ENCODE assay signal across 18 cellular contexts in the genomic region with DNA sequence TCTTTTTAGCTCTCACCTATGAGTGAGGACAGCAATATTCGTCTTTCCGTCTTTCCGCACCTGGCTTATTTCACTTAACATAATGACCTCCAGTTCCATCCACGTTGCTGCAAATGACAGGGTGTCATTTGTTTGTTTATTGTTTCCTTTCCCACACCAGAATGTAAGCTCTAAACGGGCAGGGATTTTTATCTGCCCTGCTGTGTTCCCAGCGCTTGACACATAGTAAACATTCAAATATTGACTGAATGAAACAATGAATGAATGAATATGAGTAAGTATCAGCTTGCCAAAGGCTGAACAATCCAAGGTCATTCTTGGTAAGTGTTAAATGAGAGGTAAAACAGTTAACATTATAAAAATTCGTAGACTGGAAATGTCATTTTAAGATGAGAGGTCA. TPM values are rescaled to one million over a fixed set of nuclear protein-coding genes. Genes with fewer than 3 reads are reported as not detected.
DNase-seq lines count a peak whose midpoint lies in the region; ATAC-seq and TF ChIP-seq lines count a peak whose summit lies in the region.
"Had no signal": no experiment of that assay in that cellular context is flagged by ENCODE, and none has a peak within 500 bp of the region (broad histone marks: within the 10 kb centered on the region; RNA-seq: fewer than 3 reads in every experiment).

No MANE protein-coding gene starts in this region.

- H3K9me3 ChIP-seq in body of pancreas, result no peaks in the 10 kb centered on the region
- no peaks in the 10 kb centered on the region for H3K9me3 ChIP-seq in psoas muscle
- H3K9me3 ChIP-seq: SJSA1 had no signal

- DNase-seq in NCI-H2029 (lab: John Stamatoyannopoulos, UW), result peak; percentile 50
- DNase-seq in NCI-H2029 treated with DMSO at 0.1 percent for 48 hours (lab: John Stamatoyannopoulos, UW), result no peak
- DNase-seq in DMS53 treated with DMSO at 0.1 percent for 48 hours (lab: John Stamatoyannopoulos, UW; ENCODE audit: unreplicated experiment), result peak; percentile 14
- peak in 1 of 4 donors; percentile 38 for DNase-seq in body of pancreas
- no peak for DNase-seq in psoas muscle
- DNase-seq in HCEC 1CT, result no peak
- DNase-seq: 8988T, C1 segment of cervical spinal cord, DMS 273 treated with DMSO at 0.1 percent for 48 hours, EL, Karpas-422, MM.1S, NCI-H1105 treated with DMSO at 0.1 percent for 48 hours, NCI-H226, RPMI8226 had no signal

- H3K4me1 ChIP-seq in body of pancreas (peaks cover 56% of the 10 kb centered on the region), psoas muscle (peaks cover 86% of the 10 kb centered on the region)
- H3K4me1 ChIP-seq: SJSA1 had no signal

- WGBS in body of pancreas, 2 donors, result 15 to 20% methylated on average over 6 to 7 of the region's 7 CpGs
- WGBS in psoas muscle, 3 donors, result 50 to 57% (median 51%) methylated on average over 7 of the region's 7 CpGs

- intact Hi-C loops in body of pancreas (cut with DNase I), result no loop called here
- intact Hi-C loops in psoas muscle (cut with DNase I), result loop anchor here in 1 of 2 donors (5.0 kb wide), 1 partner anchor 85 kb away; no protein-coding TSS in a partner anchor

- H3K36me3 ChIP-seq in body of pancreas (replicated peaks in 1 of 2; ENCODE audit: insufficient read depth in 1 of 2, low read depth in 2 of 2) (no peaks in the 10 kb centered on the region), psoas muscle (ENCODE audit: insufficient read depth in 1 of 2, low read depth in 1 of 2) (no peaks in the 10 kb centered on the region)
- H3K36me3 ChIP-seq: SJSA1 had no signal

- TF ChIP-seq CTCF in body of pancreas (IDR thresholded peaks at IDR 0.05) (no peak), psoas muscle (IDR thresholded peaks at IDR 0.05) (no peak)

- ATAC-seq in body of pancreas (peak; percentile 25), psoas muscle (no peak), HG02678 (IDR thresholded peaks at IDR 0.05; ENCODE audit: unreplicated experiment) (no peak), GM19324 (IDR thresholded peaks at IDR 0.05; ENCODE audit: low FRiP score, unreplicated experiment) (no peak)

- H3K27me3 ChIP-seq in body of pancreas, result no peaks in the 10 kb centered on the region
- no peaks in the 10 kb centered on the region for H3K27me3 ChIP-seq in psoas muscle (ENCODE audit: insufficient read depth in 3 of 3, low read length in 2 of 3)
- H3K27me3 ChIP-seq: SJSA1 had no signal

- H3K4me3 ChIP-seq in body of pancreas, result no peak overlapping the region
- no peak overlapping the region for H3K4me3 ChIP-seq in psoas muscle
- H3K4me3 ChIP-seq: SJSA1 had no signal

- TF ChIP-seq POLR2A in body of pancreas (IDR thresholded peaks at IDR 0.05), result no peak

- H3K27ac ChIP-seq in body of pancreas (peak overlapping the region in 3 of 4 donors; percentile 50 to 79 (median 77)), psoas muscle (peak overlapping the region; percentile 91)
- H3K27ac ChIP-seq: SJSA1 had no signal

RNA-seq across cellular contexts. Expression of gene SH3PXD2A, which starts 12.8 kb away (rescaled TPM):
- total RNA-seq in body of pancreas (1 to 10 TPM; 7.3 to 9.9 TPM), psoas muscle (10 to 100 TPM; 10.6 to 57.7 (median 31.4) TPM)
- polyA plus RNA-seq in psoas muscle, result 1 to 10 TPM; 3.0 to 5.9 (median 4.1) TPM

Comparison
In these comparisons a context has a peak if more than half of its experiments do, and no peak if none do; other contexts are left out.
1. DNase-seq: peak in NCI-H2029 (single experiment) and DMS53 treated with DMSO at 0.1 percent for 48 hours (single experiment); none in NCI-H2029 treated with DMSO at 0.1 percent for 48 hours (single experiment), psoas muscle (0 of 2) and HCEC 1CT (single experiment).